In the genomic region with DNA sequence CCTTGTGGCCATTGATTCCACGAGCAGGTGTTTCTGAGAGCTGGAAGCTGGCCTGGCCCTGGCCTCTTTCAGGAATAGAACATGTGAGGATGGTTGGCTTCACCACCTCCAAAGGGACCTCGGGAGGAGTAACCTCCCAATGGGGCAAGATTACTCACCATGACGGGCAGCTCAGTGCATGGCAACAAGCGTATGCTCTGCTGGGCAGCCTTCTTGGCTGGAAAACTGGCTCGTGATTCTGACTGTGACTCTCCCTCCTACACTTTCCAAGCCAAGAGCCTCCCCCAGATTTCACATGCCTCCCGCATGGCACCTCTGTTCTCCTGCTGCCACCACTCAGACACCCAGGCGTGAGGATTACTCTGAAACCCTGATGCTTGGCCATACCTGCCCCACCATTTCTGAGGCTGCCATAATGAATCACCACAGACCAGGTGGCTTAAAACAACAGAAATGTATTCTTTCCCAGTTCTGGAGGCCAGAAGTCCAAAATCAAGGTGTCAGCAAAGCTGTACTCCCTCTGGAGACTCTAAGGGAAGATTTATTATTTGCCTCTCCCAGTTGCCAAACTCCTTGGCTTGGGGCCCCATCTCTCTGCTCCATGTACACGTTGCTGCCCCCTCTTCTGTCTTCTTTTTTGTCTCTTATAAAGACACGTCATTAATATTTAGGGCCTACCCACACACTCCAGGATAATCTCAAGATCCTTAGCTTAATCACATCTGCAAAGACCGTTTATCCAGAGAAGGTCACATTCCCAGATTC, we compare ENCODE assay signal across 9 cellular contexts.
DNase-seq lines count a peak whose midpoint lies in the region; ATAC-seq, FAIRE-seq and TF ChIP-seq lines count a peak whose summit lies in the region.
"Had no signal": no experiment of that assay in that cellular context is flagged by ENCODE, and none has a peak within 500 bp of the region (broad histone marks: within the 10 kb centered on the region; RNA-seq: fewer than 3 reads in every experiment).

No MANE protein-coding gene starts in this region.

- peaks cover 21% of the 10 kb centered on the region for H3K36me3 Mint-ChIP-seq in T-helper 1 cell treated with Interleukin-12 subunit alpha and Interleukin-12 subunit beta and Interleukin-4 antibody, amounts not matched to agents 30 μg/mL and 1 μg/mL, for 36 hours (ENCODE audit: low read depth)

- H3K4me1 ChIP-seq in ascending aorta: peaks cover 25 to 54% of the 10 kb centered on the region in 2 donors
- peaks cover 24 to 40% of the 10 kb centered on the region in 2 donors for H3K4me1 ChIP-seq in kidney (ENCODE audit: control insufficient read depth in 1 of 2, insufficient read depth in 1 of 2, low read depth in 1 of 2, low read length in 2 of 2)
- H3K4me1 ChIP-seq in testis: peaks cover 65% of the 10 kb centered on the region
- peaks cover 35% of the 10 kb centered on the region for H3K4me1 ChIP-seq in OCI-LY7 (ENCODE audit: insufficient read depth, low read length, poor library complexity, severe bottlenecking)

- CTCF ChIA-PET in OCI-LY7 (lab: Charles Lee; ENCODE audit: unreplicated experiment): no interaction called here

- H3K4me2 ChIP-seq in OCI-LY7 (ENCODE audit: low read length): no peak overlapping the region

- no peaks in the 10 kb centered on the region for H3K9me2 ChIP-seq in OCI-LY7 (ENCODE audit: insufficient read depth, low read length)

- 48 to 56% methylated on average over 7 to 10 of the region's 10 CpGs for WGBS in testis, 2 donors

- no peaks in the 10 kb centered on the region for H3K36me3 ChIP-seq in ascending aorta
- H3K36me3 ChIP-seq in kidney (ENCODE audit: control insufficient read depth in 1 of 2, insufficient read depth in 2 of 2, low read length in 2 of 2): no peaks in the 10 kb centered on the region
- no peaks in the 10 kb centered on the region for H3K36me3 ChIP-seq in testis (ENCODE audit: low read depth, missing control alignments)
- H3K36me3 ChIP-seq in OCI-LY7 (ENCODE audit: insufficient read depth, low read length): no peaks in the 10 kb centered on the region

- no peaks in the 10 kb centered on the region for H3K9me3 ChIP-seq in ascending aorta
- no peaks in the 10 kb centered on the region for H3K9me3 ChIP-seq in kidney (ENCODE audit: control insufficient read depth in 1 of 2, low read length in 2 of 2)
- no peaks in the 10 kb centered on the region for H3K9me3 ChIP-seq in testis
- no peaks in the 10 kb centered on the region for H3K9me3 ChIP-seq in OCI-LY7 (ENCODE audit: low read length)

- DNase-seq in T-helper 1 cell (no peak), ascending aorta (ENCODE audit: low spot score in 2 of 2) (peak; percentile 65 to 92), kidney (peak; percentile 85), testis (peak; percentile 76), NCI-H187 (lab: John Stamatoyannopoulos, UW) (no peak), OCI-LY7 (ENCODE audit: low spot score) (no peak)
- DNase-seq: NCI-H774 had no signal

- no peak overlapping the region for H3K4me3 ChIP-seq in ascending aorta
- H3K4me3 ChIP-seq in kidney (ENCODE audit: low read length in 2 of 2): peak overlapping the region in 1 of 2 donors; percentile 20
- H3K4me3 ChIP-seq in testis: no peak overlapping the region
- no peak overlapping the region for H3K4me3 ChIP-seq in OCI-LY7 (ENCODE audit: low read depth, low read length, poor library complexity, severe bottlenecking)

- POLR2A ChIA-PET in OCI-LY7 (lab: Charles Lee): interaction anchor here (0.8 to 1.1 kb wide), 2 partner anchors 11 to 137 kb away, joined by 3 read pairs; no protein-coding TSS in a partner anchor

- H3K79me2 ChIP-seq in OCI-LY7 (ENCODE audit: insufficient read depth, low read depth, low read length): no peaks in the 10 kb centered on the region

- H3K27ac ChIP-seq in ascending aorta: peak overlapping the region; percentile 72 to 85
- H3K27ac ChIP-seq in kidney (ENCODE audit: low read depth in 2 of 2, low read length in 2 of 2): peak overlapping the region; percentile 38 to 59
- peak overlapping the region; percentile 73 to 81 for H3K27ac ChIP-seq in testis
- H3K27ac ChIP-seq in OCI-LY7 (ENCODE audit: low read depth, low read length, poor library complexity, severe bottlenecking): no peak overlapping the region

- BruUV-seq in OCI-LY7 (replicated peaks; lab: Mats Ljungman, UMichigan): no TSS peak

- H4K20me1 ChIP-seq in OCI-LY7 (ENCODE audit: insufficient read depth, low read length): no peaks in the 10 kb centered on the region

- no peak for TF ChIP-seq POLR2A in testis (IDR thresholded peaks at IDR 0.05)

- no peaks in the 10 kb centered on the region for H3K27me3 ChIP-seq in ascending aorta
- no peaks in the 10 kb centered on the region for H3K27me3 ChIP-seq in testis

- no peak for FAIRE-seq in kidney (lab: Jason Lieb, UNC)

- ATAC-seq in GM19351 (IDR thresholded peaks at IDR 0.05; ENCODE audit: unreplicated experiment): no peak

- H3K27ac Mint-ChIP-seq in T-helper 1 cell treated with Interleukin-12 subunit alpha and Interleukin-12 subunit beta and Interleukin-4 antibody, amounts not matched to agents 30 μg/mL and 1 μg/mL, for 36 hours: peak overlapping the region; percentile 96

- H3K4me1 Mint-ChIP-seq in T-helper 1 cell treated with Interleukin-12 subunit alpha and Interleukin-12 subunit beta and Interleukin-4 antibody, amounts not matched to agents 30 μg/mL and 1 μg/mL, for 36 hours (ENCODE audit: low read depth): peaks cover 63% of the 10 kb centered on the region

- H3K4me3 Mint-ChIP-seq in T-helper 1 cell treated with Interleukin-12 subunit alpha and Interleukin-12 subunit beta and Interleukin-4 antibody, amounts not matched to agents 30 μg/mL and 1 μg/mL, for 36 hours: peak overlapping the region; percentile 9

- H3K9me3 Mint-ChIP-seq in T-helper 1 cell treated with Interleukin-12 subunit alpha and Interleukin-12 subunit beta and Interleukin-4 antibody, amounts not matched to agents 30 μg/mL and 1 μg/mL, for 36 hours: no peaks in the 10 kb centered on the region

- H3K9ac ChIP-seq in kidney (ENCODE audit: low read length in 2 of 2): peak overlapping the region in 1 of 2 donors; percentile 3

- no peak overlapping the region for H2AFZ ChIP-seq in OCI-LY7 (ENCODE audit: low read length)

- no peaks in the 10 kb centered on the region for H3K27me3 Mint-ChIP-seq in T-helper 1 cell treated with Interleukin-12 subunit alpha and Interleukin-12 subunit beta and Interleukin-4 antibody, amounts not matched to agents 30 μg/mL and 1 μg/mL, for 36 hours (ENCODE audit: low read depth)

- intact Hi-C loops in ascending aorta (cut with DNase I) (loop anchor here (1.0 to 5.0 kb wide), 6 partner anchors 23 to 290 kb away; no protein-coding TSS in a partner anchor), kidney (cut with DNase I) (no loop called here), testis (cut with DNase I; ENCODE audit: low total_unique reads) (no loop called here), OCI-LY7 (cut with micrococcal nuclease; ENCODE audit: unreplicated experiment) (no loop called here)

- TF ChIP-seq CTCF in ascending aorta (IDR thresholded peaks at IDR 0.05): no peak
- TF ChIP-seq CTCF in kidney (IDR thresholded peaks at IDR 0.05; ENCODE audit: borderline replicate concordance, extremely low read depth, insufficient read depth): no peak
- TF ChIP-seq CTCF in testis (IDR thresholded peaks at IDR 0.05): no peak
- TF ChIP-seq CTCF in OCI-LY7 (conservative IDR thresholded peaks at IDR 0.05; ENCODE audit: low read length): no peak

Comparison
In these comparisons a context has a peak if more than half of its experiments do, and no peak if none do; other contexts are left out.
1. DNase-seq: peak in ascending aorta (2 of 2), kidney (single experiment) and testis (single experiment); none in T-helper 1 cell (0 of 5), NCI-H187 (0 of 2) and OCI-LY7 (single experiment).